8 cellular contexts compared by ENCODE assay signal in the genomic region with DNA sequence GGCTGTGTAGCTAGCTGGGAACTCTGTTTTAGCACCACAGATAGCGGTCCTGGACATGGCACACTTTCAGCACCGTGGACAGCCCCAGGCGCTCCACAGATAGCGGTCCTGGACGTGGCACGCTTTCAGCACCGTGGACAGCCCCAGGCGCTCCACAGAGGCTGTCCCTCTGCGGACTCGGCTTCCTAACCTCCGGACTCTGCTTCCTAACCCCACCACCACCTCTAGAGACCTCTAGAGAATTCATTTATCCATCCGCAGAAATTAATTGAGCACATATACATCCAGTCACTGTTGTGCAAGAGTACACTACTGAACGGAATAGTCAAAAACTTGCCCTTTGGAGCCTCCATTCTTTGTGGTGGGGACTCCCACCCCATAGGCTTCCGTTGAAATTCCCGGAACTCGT. TPM values are rescaled to one million over a fixed set of nuclear protein-coding genes. Genes with fewer than 3 reads are reported as not detected.
A peak's percentile ranks its signal among the peaks of the same experiment; 100 is the strongest.
DNase-seq lines count a peak whose midpoint lies in the region; ATAC-seq and TF ChIP-seq lines count a peak whose summit lies in the region.

No MANE protein-coding gene starts in this region.

- DNase-seq in GOT3 (lab: John Stamatoyannopoulos, UW), result peak; percentile 80
- DNase-seq in activated naive CD8-positive, alpha-beta T cell treated with anti-CD3 and anti-CD28 coated beads, Interleukin-2, amount 10 ng/mL, durations not matched to agents 7 days and 5 days, result peak; percentile 90
- peak; percentile 95 for DNase-seq in left cardiac atrium
- DNase-seq in retinal pigment epithelial cell (ENCODE audit: low read depth), result peak; percentile 54
- no peak for DNase-seq in NCI-H2081 (lab: John Stamatoyannopoulos, UW)

- POLR2A ChIA-PET in activated naive CD8-positive, alpha-beta T cell treated with anti-CD3 and anti-CD28 coated beads, Interleukin-2, amount 10 ng/mL, durations not matched to agents 7 days and 5 days (lab: Charles Lee), result no interaction called here

- intact Hi-C loops in left cardiac atrium (cut with DNase I), result no loop called here

- no peak for TF ChIP-seq CTCF in retinal pigment epithelial cell (conservative IDR thresholded peaks at IDR 0.05; ENCODE audit: low read depth, low read length)

- H3K27ac Mint-ChIP-seq in activated naive CD8-positive, alpha-beta T cell treated with anti-CD3 and anti-CD28 coated beads, Interleukin-2, amount 10 ng/mL, durations not matched to agents 7 days and 5 days, result no peak overlapping the region

- H3K4me1 Mint-ChIP-seq in activated naive CD8-positive, alpha-beta T cell treated with anti-CD3 and anti-CD28 coated beads, Interleukin-2, amount 10 ng/mL, durations not matched to agents 7 days and 5 days, result no peaks in the 10 kb centered on the region

- H3K4me3 Mint-ChIP-seq in activated naive CD8-positive, alpha-beta T cell treated with anti-CD3 and anti-CD28 coated beads, Interleukin-2, amount 10 ng/mL, durations not matched to agents 7 days and 5 days, result no peak overlapping the region

- H3K9me3 Mint-ChIP-seq in activated naive CD8-positive, alpha-beta T cell treated with anti-CD3 and anti-CD28 coated beads, Interleukin-2, amount 10 ng/mL, durations not matched to agents 7 days and 5 days, result no peaks in the 10 kb centered on the region

- H3K4me3 ChIP-seq in retinal pigment epithelial cell (ENCODE audit: low read length), result no peak overlapping the region

- ATAC-seq in SK-N-SH treated with all-trans-retinoic acid at 6 μM for 48 hours, result peak; percentile 82
- ATAC-seq in activated naive CD8-positive, alpha-beta T cell treated with anti-CD3 and anti-CD28 coated beads, Interleukin-2, amount 10 ng/mL, durations not matched to agents 7 days and 5 days (ENCODE audit: low read depth), result peak; percentile 94
- ATAC-seq in left cardiac atrium, result peak; percentile 95 to 99
- no peak for ATAC-seq in HG02798 (IDR thresholded peaks at IDR 0.05; ENCODE audit: poor library complexity, unreplicated experiment)
- ATAC-seq in GM19351 (IDR thresholded peaks at IDR 0.05; ENCODE audit: unreplicated experiment), result no peak

- no peaks in the 10 kb centered on the region for H3K36me3 Mint-ChIP-seq in activated naive CD8-positive, alpha-beta T cell treated with anti-CD3 and anti-CD28 coated beads, Interleukin-2, amount 10 ng/mL, durations not matched to agents 7 days and 5 days

- H3K27me3 Mint-ChIP-seq in activated naive CD8-positive, alpha-beta T cell treated with anti-CD3 and anti-CD28 coated beads, Interleukin-2, amount 10 ng/mL, durations not matched to agents 7 days and 5 days, result peaks cover 13% of the 10 kb centered on the region

TF ChIP-seq in SK-N-SH treated with all-trans-retinoic acid at 6 μM for 48 hours, 23 proteins besides CTCF, POLR2A, EP300 and RAD21 (continues in another document):
- TF ChIP-seq ZC3H10 (CRISPR knock-in tag; IDR thresholded peaks at IDR 0.05), result 0 out of 2 replicates have a peak, but pooled peaks have one; percentile 58
- TF ChIP-seq ZNF70 (CRISPR knock-in tag; IDR thresholded peaks at IDR 0.05), result peak; percentile 47; the same call in 1 of the 2 replicates
- no peak for TF ChIP-seq TOX (CRISPR knock-in tag; IDR thresholded peaks at IDR 0.05; ENCODE audit: borderline replicate concordance)
- no peak for TF ChIP-seq ARNTL (CRISPR knock-in tag; IDR thresholded peaks at IDR 0.05; ENCODE audit: borderline replicate concordance, low read depth)
- TF ChIP-seq SNAI2 (CRISPR knock-in tag; IDR thresholded peaks at IDR 0.05), result peak; percentile 99
- TF ChIP-seq TSHZ2 (CRISPR knock-in tag; IDR thresholded peaks at IDR 0.05), result peak; percentile 95
- TF ChIP-seq, protein P1, sequence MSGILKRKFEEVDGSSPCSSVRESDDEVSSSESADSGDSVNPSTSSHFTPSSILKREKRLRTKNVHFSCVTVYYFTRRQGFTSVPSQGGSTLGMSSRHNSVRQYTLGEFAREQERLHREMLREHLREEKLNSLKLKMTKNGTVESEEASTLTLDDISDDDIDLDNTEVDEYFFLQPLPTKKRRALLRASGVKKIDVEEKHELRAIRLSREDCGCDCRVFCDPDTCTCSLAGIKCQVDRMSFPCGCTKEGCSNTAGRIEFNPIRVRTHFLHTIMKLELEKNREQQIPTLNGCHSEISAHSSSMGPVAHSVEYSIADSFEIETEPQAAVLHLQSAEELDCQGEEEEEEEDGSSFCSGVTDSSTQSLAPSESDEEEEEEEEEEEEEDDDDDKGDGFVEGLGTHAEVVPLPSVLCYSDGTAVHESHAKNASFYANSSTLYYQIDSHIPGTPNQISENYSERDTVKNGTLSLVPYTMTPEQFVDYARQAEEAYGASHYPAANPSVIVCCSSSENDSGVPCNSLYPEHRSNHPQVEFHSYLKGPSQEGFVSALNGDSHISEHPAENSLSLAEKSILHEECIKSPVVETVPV (CRISPR knock-in tag; IDR thresholded peaks at IDR 0.05), result no peak
- 0 out of 2 replicates have a peak, but pooled peaks have one; percentile 67 for TF ChIP-seq PPARA (CRISPR knock-in tag; IDR thresholded peaks at IDR 0.05; ENCODE audit: borderline replicate concordance)
- TF ChIP-seq CSDC2 (CRISPR knock-in tag; IDR thresholded peaks at IDR 0.05), result peak; percentile 99
- TF ChIP-seq TCF4 (CRISPR knock-in tag; IDR thresholded peaks at IDR 0.05; ENCODE audit: borderline replicate concordance), result no peak
- peak; percentile 79; the same call in 1 of the 2 replicates for TF ChIP-seq ESRRG (CRISPR knock-in tag; IDR thresholded peaks at IDR 0.05)
- TF ChIP-seq ZNF565 (CRISPR knock-in tag; conservative IDR thresholded peaks at IDR 0.05; ENCODE audit: low read depth), result peak; percentile 89; the same call in 1 of the 2 replicates
- TF ChIP-seq PATZ1 (CRISPR knock-in tag; IDR thresholded peaks at IDR 0.05; ENCODE audit: borderline replicate concordance), result peak; percentile 71; the same call in 1 of the 2 replicates
- TF ChIP-seq GLIS3 (CRISPR knock-in tag; IDR thresholded peaks at IDR 0.05), result peak; percentile 94; the same call in 1 of the 2 replicates
- TF ChIP-seq ZFP30 (CRISPR knock-in tag; IDR thresholded peaks at IDR 0.05), result peak; percentile 72; the same call in 1 of the 2 replicates
- TF ChIP-seq BACH2 (CRISPR knock-in tag; IDR thresholded peaks at IDR 0.05; ENCODE audit: borderline replicate concordance), result 0 out of 2 replicates have a peak, but pooled peaks have one; percentile 16
- TF ChIP-seq, protein P2, sequence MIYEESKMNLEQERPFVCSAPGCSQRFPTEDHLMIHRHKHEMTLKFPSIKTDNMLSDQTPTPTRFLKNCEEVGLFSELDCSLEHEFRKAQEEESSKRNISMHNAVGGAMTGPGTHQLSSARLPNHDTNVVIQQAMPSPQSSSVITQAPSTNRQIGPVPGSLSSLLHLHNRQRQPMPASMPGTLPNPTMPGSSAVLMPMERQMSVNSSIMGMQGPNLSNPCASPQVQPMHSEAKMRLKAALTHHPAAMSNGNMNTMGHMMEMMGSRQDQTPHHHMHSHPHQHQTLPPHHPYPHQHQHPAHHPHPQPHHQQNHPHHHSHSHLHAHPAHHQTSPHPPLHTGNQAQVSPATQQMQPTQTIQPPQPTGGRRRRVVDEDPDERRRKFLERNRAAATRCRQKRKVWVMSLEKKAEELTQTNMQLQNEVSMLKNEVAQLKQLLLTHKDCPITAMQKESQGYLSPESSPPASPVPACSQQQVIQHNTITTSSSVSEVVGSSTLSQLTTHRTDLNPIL (CRISPR knock-in tag; IDR thresholded peaks at IDR 0.05; ENCODE audit: low read depth), result peak; percentile 51; the same call in 1 of the 2 replicates
- peak; percentile 68; the same call in 1 of the 2 replicates for TF ChIP-seq ZNF8 (CRISPR knock-in tag; IDR thresholded peaks at IDR 0.05)
- TF ChIP-seq ZFP3 (CRISPR knock-in tag; IDR thresholded peaks at IDR 0.05), result peak; percentile 95
- TF ChIP-seq ISL1 (CRISPR knock-in tag; IDR thresholded peaks at IDR 0.05), result peak; percentile 76

RNA-seq across cellular contexts. Expression of gene UNC5A, which starts 27.4 kb away (rescaled TPM):
- not detected for total RNA-seq in activated naive CD8-positive, alpha-beta T cell treated with anti-CD3 and anti-CD28 coated beads, Interleukin-2, amount 10 ng/mL, durations not matched to agents 7 days and 5 days
- total RNA-seq in left cardiac atrium, result under 1 TPM; 0.35 to 0.50 TPM

Comparison
In these comparisons a context has a peak if more than half of its experiments do, and no peak if none do; other contexts are left out.
1. DNase-seq: peak in GOT3 (single experiment), activated naive CD8-positive, alpha-beta T cell treated with anti-CD3 and anti-CD28 coated beads, Interleukin-2, amount 10 ng/mL, durations not matched to agents 7 days and 5 days (single experiment), left cardiac atrium (single experiment) and retinal pigment epithelial cell (single experiment); none in NCI-H2081 (0 of 2).
2. ATAC-seq: peak in SK-N-SH treated with all-trans-retinoic acid at 6 μM for 48 hours (single experiment), activated naive CD8-positive, alpha-beta T cell treated with anti-CD3 and anti-CD28 coated beads, Interleukin-2, amount 10 ng/mL, durations not matched to agents 7 days and 5 days (single experiment) and left cardiac atrium (2 of 2); none in HG02798 (single experiment) and GM19351 (single experiment).